ENCODE assay signal across 26 cellular contexts in the genomic region with DNA sequence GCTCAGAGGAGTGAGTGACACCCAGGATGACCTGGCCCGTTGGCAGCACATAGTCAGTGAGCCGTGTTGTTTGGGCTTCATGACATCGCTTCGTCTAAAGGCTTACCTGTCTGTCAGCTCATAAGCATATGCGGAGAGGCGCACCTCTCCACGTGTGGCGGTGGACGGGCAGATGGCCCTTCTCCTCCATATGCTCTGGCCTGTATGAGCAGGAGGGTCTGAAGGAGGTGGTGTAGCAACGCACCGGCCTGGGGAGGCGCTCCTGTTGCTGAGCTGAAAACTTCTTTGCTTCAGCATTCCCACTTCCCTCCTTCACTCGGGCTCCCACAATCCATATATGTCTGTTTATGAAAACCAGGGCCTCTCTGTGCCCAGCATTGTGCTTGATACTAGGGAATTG.
"Had no signal": no experiment of that assay in that cellular context is flagged by ENCODE, and none has a peak within 500 bp of the region (broad histone marks: within the 10 kb centered on the region; RNA-seq: fewer than 3 reads in every experiment).

No MANE protein-coding gene starts in this region.

- H3K27ac Mint-ChIP-seq: activated CD4-positive, alpha-beta T cell treated with anti-CD3 and anti-CD28 coated beads for 36 hours; activated naive CD8-positive, alpha-beta T cell; activated T-helper 2 cell treated with anti-CD3 and anti-CD28 coated beads, Interferon-gamma antibody, Interleukin-2, Interleukin-4, amounts not matched to agents 10 μg/mL and 5 μg/mL and 100 μg/mL, durations not matched to agents 14 hours and 24 hours and 36 hours; memory B cell had no signal

- H3K9ac ChIP-seq: parathyroid adenoma had no signal

- H3K9me3 Mint-ChIP-seq: activated T-cell treated with anti-CD3 and anti-CD28 coated beads, Interleukin-2, amount 50 U/mL, for 4 hours; activated T-helper 2 cell treated with anti-CD3 and anti-CD28 coated beads, Interferon-gamma antibody, Interleukin-2, Interleukin-4, amounts not matched to agents 10 μg/mL and 5 μg/mL and 100 μg/mL, durations not matched to agents 14 hours and 24 hours and 36 hours; memory B cell had no signal

- H3K4me1 Mint-ChIP-seq: activated CD4-positive, alpha-beta T cell treated with anti-CD3 and anti-CD28 coated beads for 36 hours; memory B cell had no signal

- H3K36me3 Mint-ChIP-seq: activated naive CD8-positive, alpha-beta T cell; memory B cell had no signal

- DNase-seq: activated CD4-positive, alpha-beta T cell treated with anti-CD3 and anti-CD28 coated beads for 36 hours; activated CD4-positive, alpha-beta T cell treated with anti-CD3 and anti-CD28 coated beads, Interleukin-2, amount 50 U/mL, for 4 hours; activated CD8-positive, alpha-beta memory T cell treated with anti-CD3 and anti-CD28 coated beads for 24 hours; activated CD8-positive, alpha-beta memory T cell treated with anti-CD3 and anti-CD28 coated beads, Interleukin-2, amount 50 U/mL, for 4 hours; activated naive CD4-positive, alpha-beta T cell; activated T-cell treated with anti-CD3 and anti-CD28 coated beads, Interleukin-2, amount 50 U/mL, for 4 hours; adrenal gland; cerebellar nuclear complex; erythroblast; foreskin fibroblast; hippocampal formation; kidney glomerular epithelial cell; nucleus accumbens; stimulated activated CD4-positive, alpha-beta T cell treated with anti-CD3 and anti-CD28 coated beads, Interleukin-2, amount 100 ng/mL, for 48 hours; stimulated activated naive CD4-positive, alpha-beta T cell; T-helper 1 cell; testis; trophoblast cell had no signal

- H3K36me3 ChIP-seq: adrenal gland, ascending aorta, vagina had no signal

- ATAC-seq: activated CD4-positive, alpha-beta T cell treated with anti-CD3 and anti-CD28 coated beads for 36 hours; activated T-cell treated with anti-CD3 and anti-CD28 coated beads, Interleukin-2, amount 50 U/mL, for 4 hours; sciatic nerve had no signal

- H3K4me1 ChIP-seq: adrenal gland, parathyroid adenoma had no signal

- FAIRE-seq: TTC549 had no signal

- H3K27me3 Mint-ChIP-seq: activated CD4-positive, alpha-beta T cell treated with anti-CD3 and anti-CD28 coated beads for 36 hours had no signal

- H3K4me3 ChIP-seq: adrenal gland, ascending aorta, testis, vagina had no signal

- H3K27me3 ChIP-seq: adrenal gland, ascending aorta, testis, vagina had no signal

- H3K4me3 Mint-ChIP-seq: activated CD4-positive, alpha-beta T cell treated with anti-CD3 and anti-CD28 coated beads for 36 hours; activated naive CD8-positive, alpha-beta T cell; activated T-cell treated with anti-CD3 and anti-CD28 coated beads, Interleukin-2, amount 50 U/mL, for 4 hours; memory B cell had no signal

- H3K27ac ChIP-seq: parathyroid adenoma, testis, vagina had no signal

- H3K9me3 ChIP-seq: adrenal gland, ascending aorta, testis, vagina had no signal
